ENCODE assay signal across 30 cellular contexts in the genomic region with DNA sequence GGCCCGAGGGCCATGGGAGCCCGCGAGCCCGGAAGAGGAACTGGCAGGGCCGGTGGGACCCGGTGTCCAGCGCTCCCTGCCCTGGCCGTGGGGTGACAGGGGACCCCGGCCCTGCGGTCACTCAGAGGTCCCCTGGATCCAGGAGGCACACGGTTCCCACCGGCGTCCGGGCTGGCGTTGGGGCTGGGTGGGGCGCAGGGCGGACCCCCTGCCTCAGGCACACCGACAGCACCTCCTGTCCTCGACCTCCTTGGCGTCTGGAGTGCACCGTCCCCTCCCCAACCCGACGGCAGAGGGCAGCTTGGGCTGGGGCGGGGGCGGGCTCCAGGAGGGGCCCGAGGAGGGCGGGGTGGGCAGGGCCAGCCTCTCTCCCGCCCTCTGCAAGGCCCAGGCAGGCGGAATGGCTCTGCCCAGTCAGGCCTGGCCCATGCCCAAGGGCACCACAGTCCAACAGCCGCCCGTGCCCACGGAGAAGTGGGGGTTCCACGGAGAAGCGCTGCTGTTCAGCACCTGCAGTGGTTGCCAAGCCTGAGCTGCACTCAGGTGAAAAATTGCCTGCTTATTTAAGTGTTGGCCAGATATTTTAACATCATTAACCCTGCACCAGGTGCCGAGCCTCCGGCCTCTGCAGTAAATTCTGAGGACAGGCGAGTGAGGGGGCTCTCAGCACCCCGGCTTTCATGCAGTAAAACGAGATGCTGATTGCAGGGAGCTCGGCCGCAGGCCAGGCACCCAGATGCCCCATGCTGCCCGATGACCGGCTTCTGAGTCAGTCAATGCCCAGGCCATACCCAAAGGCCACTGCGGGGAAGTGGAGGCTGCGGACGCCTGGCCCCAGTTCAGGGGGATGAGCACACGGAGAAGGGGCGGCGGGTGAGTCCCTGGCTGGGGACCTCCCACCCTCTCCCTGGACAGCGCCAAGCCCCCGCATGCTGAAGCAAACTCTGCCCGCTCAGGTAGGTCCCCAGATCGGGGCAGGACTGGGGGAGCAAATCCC. TPM values are rescaled to one million over a fixed set of nuclear protein-coding genes. Genes with fewer than 3 reads are reported as not detected.
DNase-seq lines count a peak whose midpoint lies in the region; ATAC-seq and TF ChIP-seq lines count a peak whose summit lies in the region.
"Had no signal": no experiment of that assay in that cellular context is flagged by ENCODE, and none has a peak within 500 bp of the region (broad histone marks: within the 10 kb centered on the region; RNA-seq: fewer than 3 reads in every experiment).

A gene with protein sequence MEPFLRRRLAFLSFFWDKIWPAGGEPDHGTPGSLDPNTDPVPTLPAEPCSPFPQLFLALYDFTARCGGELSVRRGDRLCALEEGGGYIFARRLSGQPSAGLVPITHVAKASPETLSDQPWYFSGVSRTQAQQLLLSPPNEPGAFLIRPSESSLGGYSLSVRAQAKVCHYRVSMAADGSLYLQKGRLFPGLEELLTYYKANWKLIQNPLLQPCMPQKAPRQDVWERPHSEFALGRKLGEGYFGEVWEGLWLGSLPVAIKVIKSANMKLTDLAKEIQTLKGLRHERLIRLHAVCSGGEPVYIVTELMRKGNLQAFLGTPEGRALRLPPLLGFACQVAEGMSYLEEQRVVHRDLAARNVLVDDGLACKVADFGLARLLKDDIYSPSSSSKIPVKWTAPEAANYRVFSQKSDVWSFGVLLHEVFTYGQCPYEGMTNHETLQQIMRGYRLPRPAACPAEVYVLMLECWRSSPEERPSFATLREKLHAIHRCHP (minus strand): TSS at position 266 of the 997 bp plus-strand sequence. CDS start 286 bp downstream, outside the sequence.

- TF ChIP-seq RAD21 in SK-N-SH (IDR thresholded peaks at IDR 0.05; ENCODE audit: low read length) = no peak

- H3K4me3 ChIP-seq in SK-N-SH (ENCODE audit: low read depth in 2 of 2, low read length in 1 of 2) (no peak within 1 kb of the TSS), NB4 (ENCODE audit: low read depth, low read length) (no peak within 1 kb of the TSS), endodermal cell (ENCODE audit: low read length) (no peak within 1 kb of the TSS), thyroid gland (replicated peaks in 1 of 3) (no peak within 1 kb of the TSS)
- H3K4me3 ChIP-seq: A549, esophagus muscularis mucosa, pancreas, right atrium auricular region, tibial nerve had no signal

- peaks cover 7% of the 10 kb centered on the region for H3K4me1 Mint-ChIP-seq in endodermal cell

- H3F3A ChIP-seq in SK-N-SH (replicated peaks; ENCODE audit: insufficient read depth) = peaks cover 6% of the 10 kb centered on the region

- H3K27me3 ChIP-seq in SK-N-SH (ENCODE audit: insufficient read depth) (no peaks in the 10 kb centered on the region), endodermal cell (ENCODE audit: control insufficient read depth, insufficient read depth, low read length, poor library complexity, severe bottlenecking) (no peaks in the 10 kb centered on the region), thyroid gland (no peaks in the 10 kb centered on the region)
- H3K27me3 ChIP-seq: pancreas, right atrium auricular region had no signal

- H3K4me1 ChIP-seq in SK-N-SH (ENCODE audit: control insufficient read depth in 1 of 2, insufficient read depth in 2 of 2, low read depth in 1 of 2, low read length in 1 of 2) (peaks cover 0 to 1% of the 10 kb centered on the region in 2 experiments; a peak in 1 of 4 replicates), endodermal cell (ENCODE audit: control insufficient read depth, insufficient read depth, low read length) (no peaks in the 10 kb centered on the region), thyroid gland (peaks cover 0 to 3% of the 10 kb centered on the region in 2 donors)
- H3K4me1 ChIP-seq: pancreas, right atrium auricular region had no signal

- TF ChIP-seq EP300 in SK-N-SH (IDR thresholded peaks at IDR 0.05; ENCODE audit: borderline replicate concordance in 1 of 2, low read depth in 1 of 2, low read length in 1 of 2) = no peak

- H3K9ac ChIP-seq in SK-N-SH (no peak within 1 kb of the TSS), endodermal cell (ENCODE audit: extremely low read depth, low read length, poor library complexity, severe bottlenecking) (no peak within 1 kb of the TSS)

- no peaks in the 10 kb centered on the region for H4K20me1 ChIP-seq in SK-N-SH (ENCODE audit: insufficient read depth)

- no peak within 1 kb of the TSS for H3K27ac ChIP-seq in SK-N-SH (ENCODE audit: low read depth in 2 of 2, low read length in 1 of 2)
- no peak within 1 kb of the TSS for H3K27ac ChIP-seq in endodermal cell (ENCODE audit: low read depth, low read length)
- H3K27ac ChIP-seq in thyroid gland = no peak within 1 kb of the TSS
- H3K27ac ChIP-seq: A549, C4-2B, esophagus muscularis mucosa, pancreas, right atrium auricular region, spleen, tibial nerve had no signal

- no peak within 1 kb of the TSS for H3K27ac Mint-ChIP-seq in endodermal cell
- H3K27ac Mint-ChIP-seq: activated naive CD8-positive, alpha-beta T cell treated with anti-CD3 and anti-CD28 coated beads, Interleukin-2, amount 10 ng/mL, durations not matched to agents 7 days and 5 days; activated T-helper 2 cell treated with anti-CD3 and anti-CD28 coated beads, Interferon-gamma antibody, Interleukin-2, Interleukin-4, amounts not matched to agents 10 μg/mL and 5 μg/mL and 100 μg/mL, durations not matched to agents 14 hours and 24 hours and 36 hours; natural killer cell had no signal

- H3K36me3 ChIP-seq in SK-N-SH (replicated peaks in 1 of 2; ENCODE audit: control insufficient read depth in 1 of 2, insufficient read depth in 2 of 2, low read length in 1 of 2) (no peaks in the 10 kb centered on the region), endodermal cell (ENCODE audit: control insufficient read depth, insufficient read depth, low read length) (no peaks in the 10 kb centered on the region), thyroid gland (no peaks in the 10 kb centered on the region)
- H3K36me3 ChIP-seq: esophagus muscularis mucosa, pancreas, right atrium auricular region, spleen, tibial nerve had no signal

- H3K9me3 ChIP-seq in SK-N-SH = no peaks in the 10 kb centered on the region
- no peaks in the 10 kb centered on the region for H3K9me3 ChIP-seq in endodermal cell (ENCODE audit: control insufficient read depth, low read length)
- no peaks in the 10 kb centered on the region for H3K9me3 ChIP-seq in thyroid gland
- H3K9me3 ChIP-seq: A549, esophagus muscularis mucosa, pancreas, right atrium auricular region, spleen, tibial nerve had no signal

- DNase-seq in SK-N-SH (peak; percentile 60), NB4 (ENCODE audit: low read depth) (peak; percentile 42), endodermal cell (peak; percentile 78), thyroid gland (peak; percentile 30 to 31), ecto neural progenitor cell (ENCODE audit: low spot score) (no peak)
- DNase-seq: activated CD8-positive, alpha-beta memory T cell treated with anti-CD3 and anti-CD28 coated beads, Interleukin-2, amount 50 U/mL, for 4 hours; activated naive CD8-positive, alpha-beta T cell treated with anti-CD3 and anti-CD28 coated beads, Interleukin-2, amount 10 ng/mL, durations not matched to agents 7 days and 5 days; cerebellar nuclear complex; GOT3; KBM-7; MV-4-11; natural killer cell; NCI-H2029; NCI-H2227 treated with DMSO at 0.1 percent for 48 hours; NCI-H774; pancreas; spleen; stimulated activated CD4-positive, alpha-beta T cell treated with anti-CD3 and anti-CD28 coated beads, Interleukin-4, amount 100 ng/mL, for 1 hour; stimulated activated naive CD4-positive, alpha-beta T cell had no signal

- no peak within 1 kb of the TSS for H2AFZ ChIP-seq in SK-N-SH (ENCODE audit: low read depth)

- no peak within 1 kb of the TSS for H3K4me3 Mint-ChIP-seq in endodermal cell
- H3K4me3 Mint-ChIP-seq: activated naive CD8-positive, alpha-beta T cell treated with anti-CD3 and anti-CD28 coated beads, Interleukin-2, amount 10 ng/mL, durations not matched to agents 7 days and 5 days; natural killer cell had no signal

- no peaks in the 10 kb centered on the region for H3K27me3 Mint-ChIP-seq in endodermal cell (ENCODE audit: insufficient read depth)

- POLR2A ChIA-PET in SK-N-SH (lab: Yijun Ruan, JAX) = interaction anchor here (0.8 kb wide), 1 partner anchor 10 kb away, joined by 3 read pairs; no protein-coding TSS in a partner anchor

- no peaks in the 10 kb centered on the region for H3K36me3 Mint-ChIP-seq in endodermal cell (ENCODE audit: low read depth)
- H3K36me3 Mint-ChIP-seq: activated naive CD8-positive, alpha-beta T cell treated with anti-CD3 and anti-CD28 coated beads, Interleukin-2, amount 10 ng/mL, durations not matched to agents 7 days and 5 days; natural killer cell had no signal

- no peaks in the 10 kb centered on the region for H3K9me3 Mint-ChIP-seq in endodermal cell
- H3K9me3 Mint-ChIP-seq: activated naive CD8-positive, alpha-beta T cell treated with anti-CD3 and anti-CD28 coated beads, Interleukin-2, amount 10 ng/mL, durations not matched to agents 7 days and 5 days; activated T-helper 2 cell treated with anti-CD3 and anti-CD28 coated beads, Interferon-gamma antibody, Interleukin-2, Interleukin-4, amounts not matched to agents 10 μg/mL and 5 μg/mL and 100 μg/mL, durations not matched to agents 14 hours and 24 hours and 36 hours; natural killer cell had no signal

- H3K79me2 ChIP-seq in SK-N-SH (ENCODE audit: insufficient read depth) = no peaks in the 10 kb centered on the region

- TF ChIP-seq POLR2A in NB4 (IDR thresholded peaks at IDR 0.05; ENCODE audit: extremely low read depth, insufficient read length) (no peak), thyroid gland (IDR thresholded peaks at IDR 0.05) (no peak)

- ATAC-seq in SK-N-SH treated with all-trans-retinoic acid at 6 μM for 48 hours = no peak; the same call in 2 of the 3 replicates
- no peak for ATAC-seq in HG03520 (IDR thresholded peaks at IDR 0.05; ENCODE audit: unreplicated experiment)
- ATAC-seq in GM19452 (IDR thresholded peaks at IDR 0.05; ENCODE audit: unreplicated experiment) = no peak
- ATAC-seq: natural killer cell had no signal

- CTCF ChIA-PET in SK-N-SH (lab: Yijun Ruan, JAX) = interaction anchor here (1.0 to 8.2 kb wide), 2 partner anchors 9 to 13 kb away, joined by 3 to 66 read pairs; a partner anchor contains a TSS

- H3K4me2 ChIP-seq in SK-N-SH = no peak within 1 kb of the TSS
- H3K4me2 ChIP-seq: A549 had no signal

- WGBS in SK-N-SH (ENCODE audit: low lambda C conversion rate) = 80% methylated on average over 19 of the region's 53 CpGs
- 79 to 83% methylated on average over 23 to 53 of the region's 53 CpGs for WGBS in endodermal cell (ENCODE audit: insufficient coverage in 1 of 2, insufficient read length in 1 of 2), 2 experiments
- WGBS in thyroid gland, 2 donors = 65 to 75% methylated on average over 7 to 36 of the region's 53 CpGs

- no peaks in the 10 kb centered on the region for H3K9me2 ChIP-seq in SK-N-SH

- TF ChIP-seq CTCF in SK-N-SH (IDR thresholded peaks at IDR 0.05) (no peak), NB4 (IDR thresholded peaks at IDR 0.05; ENCODE audit: low read depth, low read length) (no peak), endodermal cell (conservative IDR thresholded peaks at IDR 0.05) (no peak), thyroid gland (IDR thresholded peaks at IDR 0.05) (no peak)

- intact Hi-C loops in thyroid gland (cut with DNase I) = no loop called here

RNA-seq across cellular contexts. Expression of the gene that starts here (rescaled TPM):
- polyA plus RNA-seq in SK-N-SH (2012; rRNA removed) = not detected in 2 replicates
- polyA plus RNA-seq in SK-N-SH (2012; cell fraction: cytosol; rRNA removed) = not detected in 2 replicates
- 0.05 TPM in 1 of 2 replicates, not detected in the other for polyA plus RNA-seq in SK-N-SH (2012; cell fraction: nucleus; rRNA removed)
- total RNA-seq in endodermal cell (not detected), thyroid gland (not detected)
- polyA plus RNA-seq in endodermal cell (2013, experiment 1 of 2) = not detected
- polyA plus RNA-seq in endodermal cell (2013, experiment 2 of 2) = not detected
- total RNA-seq: activated naive CD8-positive, alpha-beta T cell treated with anti-CD3 and anti-CD28 coated beads, Interleukin-2, amount 10 ng/mL, durations not matched to agents 7 days and 5 days; activated T-helper 2 cell treated with anti-CD3 and anti-CD28 coated beads, Interferon-gamma antibody, Interleukin-2, Interleukin-4, amounts not matched to agents 10 μg/mL and 5 μg/mL and 100 μg/mL, durations not matched to agents 14 hours and 24 hours and 36 hours; esophagus muscularis mucosa; frontal cortex; kidney epithelial cell; pancreas; right atrium auricular region; tibial nerve had no signal
- polyA plus RNA-seq: A549, pancreas had no signal

Comparison
In these comparisons a context has a peak if more than half of its experiments do, and no peak if none do; other contexts are left out.
1. Peak in DNase-seq in SK-N-SH; RNA of the gene not detected or under 1 TPM.
2. Peak in DNase-seq in endodermal cell; RNA of the gene not detected or under 1 TPM.
3. Peak in DNase-seq in thyroid gland; RNA of the gene not detected or under 1 TPM.